In genomic region chr16:4147236-4147635, GRCh38 we compare ENCODE assay signal across 1 cellular context.
TF ChIP-seq lines count a peak whose summit lies in the region.

No MANE protein-coding gene starts in this region.

TF ChIP-seq in H1, 55 proteins besides CTCF, POLR2A, EP300 and RAD21:
- TF ChIP-seq TCF12 (IDR thresholded peaks at IDR 0.05; ENCODE audit: low read depth, low read length): no peak
- TF ChIP-seq RNF2 (IDR thresholded peaks at IDR 0.05; ENCODE audit: borderline replicate concordance, low read depth, low read length, missing control alignments, poor library complexity, severe bottlenecking): no peak
TF ChIP-seq in H1: peak in this region for 0.
